ENCODE assay signal across 1 cellular context in the genomic region with DNA sequence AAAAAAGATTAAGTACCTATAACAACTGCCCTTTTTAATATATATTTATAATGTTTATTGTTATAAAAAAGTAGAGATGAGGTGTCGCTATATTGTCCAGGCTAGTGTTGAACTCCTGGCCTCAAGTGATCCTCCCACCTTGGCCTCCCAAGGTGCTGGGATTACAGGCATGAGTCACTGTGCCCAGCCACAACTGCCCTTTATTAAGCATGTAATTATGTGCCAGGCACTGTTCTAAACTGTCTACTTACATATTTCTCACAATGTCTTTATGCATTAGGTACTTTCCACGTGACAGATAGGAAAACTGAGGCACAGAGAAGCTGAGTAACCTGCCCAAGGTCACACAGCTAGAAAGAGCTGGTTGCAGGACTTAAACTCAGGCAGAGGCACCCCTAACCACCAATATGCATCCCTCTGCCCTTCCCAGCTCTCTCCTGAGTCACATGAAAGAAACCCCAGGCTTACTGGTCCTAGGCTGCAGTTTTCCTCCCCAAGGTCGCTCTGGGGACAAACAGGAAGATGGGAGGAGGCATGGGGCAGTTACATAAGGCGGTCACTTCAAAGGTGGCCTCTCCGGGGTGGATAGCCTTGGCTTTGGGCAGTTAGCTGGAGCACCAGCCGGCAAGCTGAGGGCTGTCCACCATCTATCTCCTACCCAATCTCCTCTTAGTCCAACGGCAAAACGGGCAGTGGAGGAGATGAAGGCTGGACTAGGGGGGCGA.
TF ChIP-seq lines count a peak whose summit lies in the region.

No MANE protein-coding gene starts in this region.

TF ChIP-seq in HepG2, 621 proteins besides CTCF, POLR2A, EP300 and RAD21 (continued from another document and continues in another):
- TF ChIP-seq SCMH1 (CRISPR knock-in tag; IDR thresholded peaks at IDR 0.05; ENCODE audit: borderline replicate concordance) (no peak), DBP (CRISPR knock-in tag; IDR thresholded peaks at IDR 0.05; ENCODE audit: not compliant biosample characterization) (no peak), PATZ1 (CRISPR knock-in tag; IDR thresholded peaks at IDR 0.05) (peak; percentile 93), RBM22 (optimal IDR thresholded peaks at IDR 0.05; ENCODE audit: low read length) (no peak), PAX8 (CRISPR knock-in tag; IDR thresholded peaks at IDR 0.05; ENCODE audit: borderline replicate concordance) (no peak), MAF1 (CRISPR knock-in tag; IDR thresholded peaks at IDR 0.05; ENCODE audit: borderline replicate concordance) (no peak), NRL (CRISPR knock-in tag; IDR thresholded peaks at IDR 0.05; ENCODE audit: borderline replicate concordance) (no peak), ZNF784 (CRISPR knock-in tag; IDR thresholded peaks at IDR 0.05; ENCODE audit: borderline replicate concordance) (no peak), SOX13 (IDR thresholded peaks at IDR 0.05) (no peak), SOX13 (CRISPR knock-in tag; conservative IDR thresholded peaks at IDR 0.05 in 1 of 2, IDR thresholded peaks at IDR 0.05 in 1 of 2) (peak in 1 of 2 experiments; percentile 90; a peak in 2 of 4 replicates), NFKBIZ (CRISPR knock-in tag; IDR thresholded peaks at IDR 0.05) (peak; percentile 51; the same call in 1 of the 2 replicates), ZNF552 (CRISPR knock-in tag; IDR thresholded peaks at IDR 0.05; ENCODE audit: borderline replicate concordance) (no peak), NR2F6 (IDR thresholded peaks at IDR 0.05) (peak; percentile 82), NR2F6 (CRISPR knock-in tag; IDR thresholded peaks at IDR 0.05) (peak; percentile 95), TOE1 (CRISPR knock-in tag; IDR thresholded peaks at IDR 0.05) (no peak), IKZF1 (IDR thresholded peaks at IDR 0.05) (no peak), ZNF564 (CRISPR knock-in tag; IDR thresholded peaks at IDR 0.05) (no peak), ATF7-NPFF (CRISPR knock-in tag; IDR thresholded peaks at IDR 0.05; ENCODE audit: low read depth) (peak; percentile 62; the same call in 1 of the 2 replicates), ZKSCAN8 (CRISPR knock-in tag; IDR thresholded peaks at IDR 0.05; ENCODE audit: borderline replicate concordance) (peak; percentile 75; the same call in 1 of the 2 replicates), ISL2 (CRISPR knock-in tag; IDR thresholded peaks at IDR 0.05) (peak; percentile 80), YEATS4 (CRISPR knock-in tag; IDR thresholded peaks at IDR 0.05; ENCODE audit: borderline replicate concordance) (peak; percentile 30; the same call in 1 of the 2 replicates), NFIB (CRISPR knock-in tag; IDR thresholded peaks at IDR 0.05; ENCODE audit: borderline replicate concordance) (no peak), ZNF460 (CRISPR knock-in tag; IDR thresholded peaks at IDR 0.05; ENCODE audit: borderline replicate concordance) (no peak; the same call in 1 of the 2 replicates), ZNF441 (CRISPR knock-in tag; IDR thresholded peaks at IDR 0.05; ENCODE audit: borderline replicate concordance) (peak; percentile 85; the same call in 1 of the 2 replicates), ZBTB21 (CRISPR knock-in tag; IDR thresholded peaks at IDR 0.05) (no peak), HDAC2 (CRISPR knock-in tag; IDR thresholded peaks at IDR 0.05) (peak; percentile 96), ARHGAP35 (CRISPR knock-in tag; IDR thresholded peaks at IDR 0.05; ENCODE audit: borderline replicate concordance) (no peak), JDP2 (CRISPR knock-in tag; IDR thresholded peaks at IDR 0.05; ENCODE audit: borderline replicate concordance) (no peak), ZNF331 (CRISPR knock-in tag; IDR thresholded peaks at IDR 0.05) (peak; percentile 93), MYPOP (CRISPR knock-in tag; IDR thresholded peaks at IDR 0.05) (no peak), RBM39 (IDR thresholded peaks at IDR 0.05; ENCODE audit: low read depth, low read length, poor library complexity, severe bottlenecking) (no peak), ZNF296 (CRISPR knock-in tag; conservative IDR thresholded peaks at IDR 0.05) (no peak), FOXA1 (IDR thresholded peaks at IDR 0.05) (no peak), FOXA1 (CRISPR knock-in tag; IDR thresholded peaks at IDR 0.05) (peak; percentile 34; the same call in 1 of the 2 replicates), CC2D1A (CRISPR knock-in tag; IDR thresholded peaks at IDR 0.05) (no peak), ERF (CRISPR knock-in tag; IDR thresholded peaks at IDR 0.05) (peak; percentile 90), TP53 (CRISPR knock-in tag; conservative IDR thresholded peaks at IDR 0.05) (no peak; the same call in 1 of the 2 replicates), XRCC5 (optimal IDR thresholded peaks at IDR 0.05; ENCODE audit: low read length) (peak; percentile 54), SMC3 (IDR thresholded peaks at IDR 0.05; ENCODE audit: low read length) (peak; percentile 26; the same call in 1 of the 2 replicates), ZNF879 (CRISPR knock-in tag; IDR thresholded peaks at IDR 0.05) (no peak)
- TF ChIP-seq, protein P1, sequence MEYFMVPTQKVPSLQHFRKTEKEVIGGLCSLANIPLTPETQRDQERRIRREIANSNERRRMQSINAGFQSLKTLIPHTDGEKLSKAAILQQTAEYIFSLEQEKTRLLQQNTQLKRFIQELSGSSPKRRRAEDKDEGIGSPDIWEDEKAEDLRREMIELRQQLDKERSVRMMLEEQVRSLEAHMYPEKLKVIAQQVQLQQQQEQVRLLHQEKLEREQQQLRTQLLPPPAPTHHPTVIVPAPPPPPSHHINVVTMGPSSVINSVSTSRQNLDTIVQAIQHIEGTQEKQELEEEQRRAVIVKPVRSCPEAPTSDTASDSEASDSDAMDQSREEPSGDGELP (IDR thresholded peaks at IDR 0.05; ENCODE audit: borderline replicate concordance, low read depth) = peak; percentile 57; the same call in 1 of the 2 replicates
- TF ChIP-seq, protein P2, sequence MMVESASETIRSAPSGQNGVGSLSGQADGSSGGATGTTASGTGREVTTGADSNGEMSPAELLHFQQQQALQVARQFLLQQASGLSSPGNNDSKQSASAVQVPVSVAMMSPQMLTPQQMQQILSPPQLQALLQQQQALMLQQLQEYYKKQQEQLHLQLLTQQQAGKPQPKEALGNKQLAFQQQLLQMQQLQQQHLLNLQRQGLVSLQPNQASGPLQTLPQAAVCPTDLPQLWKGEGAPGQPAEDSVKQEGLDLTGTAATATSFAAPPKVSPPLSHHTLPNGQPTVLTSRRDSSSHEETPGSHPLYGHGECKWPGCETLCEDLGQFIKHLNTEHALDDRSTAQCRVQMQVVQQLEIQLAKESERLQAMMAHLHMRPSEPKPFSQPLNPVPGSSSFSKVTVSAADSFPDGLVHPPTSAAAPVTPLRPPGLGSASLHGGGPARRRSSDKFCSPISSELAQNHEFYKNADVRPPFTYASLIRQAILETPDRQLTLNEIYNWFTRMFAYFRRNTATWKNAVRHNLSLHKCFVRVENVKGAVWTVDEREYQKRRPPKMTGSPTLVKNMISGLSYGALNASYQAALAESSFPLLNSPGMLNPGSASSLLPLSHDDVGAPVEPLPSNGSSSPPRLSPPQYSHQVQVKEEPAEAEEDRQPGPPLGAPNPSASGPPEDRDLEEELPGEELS (CRISPR knock-in tag; IDR thresholded peaks at IDR 0.05) = peak; percentile 92
- TF ChIP-seq, protein P3, sequence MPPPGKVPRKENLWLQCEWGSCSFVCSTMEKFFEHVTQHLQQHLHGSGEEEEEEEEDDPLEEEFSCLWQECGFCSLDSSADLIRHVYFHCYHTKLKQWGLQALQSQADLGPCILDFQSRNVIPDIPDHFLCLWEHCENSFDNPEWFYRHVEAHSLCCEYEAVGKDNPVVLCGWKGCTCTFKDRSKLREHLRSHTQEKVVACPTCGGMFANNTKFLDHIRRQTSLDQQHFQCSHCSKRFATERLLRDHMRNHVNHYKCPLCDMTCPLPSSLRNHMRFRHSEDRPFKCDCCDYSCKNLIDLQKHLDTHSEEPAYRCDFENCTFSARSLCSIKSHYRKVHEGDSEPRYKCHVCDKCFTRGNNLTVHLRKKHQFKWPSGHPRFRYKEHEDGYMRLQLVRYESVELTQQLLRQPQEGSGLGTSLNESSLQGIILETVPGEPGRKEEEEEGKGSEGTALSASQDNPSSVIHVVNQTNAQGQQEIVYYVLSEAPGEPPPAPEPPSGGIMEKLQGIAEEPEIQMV (CRISPR knock-in tag; IDR thresholded peaks at IDR 0.05; ENCODE audit: low read depth) = no peak
- TF ChIP-seq, protein P4, sequence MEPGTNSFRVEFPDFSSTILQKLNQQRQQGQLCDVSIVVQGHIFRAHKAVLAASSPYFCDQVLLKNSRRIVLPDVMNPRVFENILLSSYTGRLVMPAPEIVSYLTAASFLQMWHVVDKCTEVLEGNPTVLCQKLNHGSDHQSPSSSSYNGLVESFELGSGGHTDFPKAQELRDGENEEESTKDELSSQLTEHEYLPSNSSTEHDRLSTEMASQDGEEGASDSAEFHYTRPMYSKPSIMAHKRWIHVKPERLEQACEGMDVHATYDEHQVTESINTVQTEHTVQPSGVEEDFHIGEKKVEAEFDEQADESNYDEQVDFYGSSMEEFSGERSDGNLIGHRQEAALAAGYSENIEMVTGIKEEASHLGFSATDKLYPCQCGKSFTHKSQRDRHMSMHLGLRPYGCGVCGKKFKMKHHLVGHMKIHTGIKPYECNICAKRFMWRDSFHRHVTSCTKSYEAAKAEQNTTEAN (CRISPR knock-in tag; conservative IDR thresholded peaks at IDR 0.05) = no peak
- TF ChIP-seq, protein P5, sequence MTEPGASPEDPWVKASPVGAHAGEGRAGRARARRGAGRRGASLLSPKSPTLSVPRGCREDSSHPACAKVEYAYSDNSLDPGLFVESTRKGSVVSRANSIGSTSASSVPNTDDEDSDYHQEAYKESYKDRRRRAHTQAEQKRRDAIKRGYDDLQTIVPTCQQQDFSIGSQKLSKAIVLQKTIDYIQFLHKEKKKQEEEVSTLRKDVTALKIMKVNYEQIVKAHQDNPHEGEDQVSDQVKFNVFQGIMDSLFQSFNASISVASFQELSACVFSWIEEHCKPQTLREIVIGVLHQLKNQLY (CRISPR knock-in tag; IDR thresholded peaks at IDR 0.05) = peak; percentile 85
- TF ChIP-seq, protein P6, sequence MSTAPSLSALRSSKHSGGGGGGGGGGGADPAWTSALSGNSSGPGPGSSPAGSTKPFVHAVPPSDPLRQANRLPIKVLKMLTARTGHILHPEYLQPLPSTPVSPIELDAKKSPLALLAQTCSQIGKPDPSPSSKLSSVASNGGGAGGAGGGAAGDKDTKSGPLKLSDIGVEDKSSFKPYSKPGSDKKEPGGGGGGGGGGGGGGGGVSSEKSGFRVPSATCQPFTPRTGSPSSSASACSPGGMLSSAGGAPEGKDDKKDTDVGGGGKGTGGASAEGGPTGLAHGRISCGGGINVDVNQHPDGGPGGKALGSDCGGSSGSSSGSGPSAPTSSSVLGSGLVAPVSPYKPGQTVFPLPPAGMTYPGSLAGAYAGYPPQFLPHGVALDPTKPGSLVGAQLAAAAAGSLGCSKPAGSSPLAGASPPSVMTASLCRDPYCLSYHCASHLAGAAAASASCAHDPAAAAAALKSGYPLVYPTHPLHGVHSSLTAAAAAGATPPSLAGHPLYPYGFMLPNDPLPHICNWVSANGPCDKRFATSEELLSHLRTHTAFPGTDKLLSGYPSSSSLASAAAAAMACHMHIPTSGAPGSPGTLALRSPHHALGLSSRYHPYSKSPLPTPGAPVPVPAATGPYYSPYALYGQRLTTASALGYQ (CRISPR knock-in tag; IDR thresholded peaks at IDR 0.05) = peak; percentile 72; the same call in 1 of the 2 replicates
- TF ChIP-seq, protein P7, sequence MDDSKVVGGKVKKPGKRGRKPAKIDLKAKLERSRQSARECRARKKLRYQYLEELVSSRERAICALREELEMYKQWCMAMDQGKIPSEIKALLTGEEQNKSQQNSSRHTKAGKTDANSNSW (CRISPR knock-in tag; IDR thresholded peaks at IDR 0.05; ENCODE audit: borderline replicate concordance) = no peak
- TF ChIP-seq, protein P8, sequence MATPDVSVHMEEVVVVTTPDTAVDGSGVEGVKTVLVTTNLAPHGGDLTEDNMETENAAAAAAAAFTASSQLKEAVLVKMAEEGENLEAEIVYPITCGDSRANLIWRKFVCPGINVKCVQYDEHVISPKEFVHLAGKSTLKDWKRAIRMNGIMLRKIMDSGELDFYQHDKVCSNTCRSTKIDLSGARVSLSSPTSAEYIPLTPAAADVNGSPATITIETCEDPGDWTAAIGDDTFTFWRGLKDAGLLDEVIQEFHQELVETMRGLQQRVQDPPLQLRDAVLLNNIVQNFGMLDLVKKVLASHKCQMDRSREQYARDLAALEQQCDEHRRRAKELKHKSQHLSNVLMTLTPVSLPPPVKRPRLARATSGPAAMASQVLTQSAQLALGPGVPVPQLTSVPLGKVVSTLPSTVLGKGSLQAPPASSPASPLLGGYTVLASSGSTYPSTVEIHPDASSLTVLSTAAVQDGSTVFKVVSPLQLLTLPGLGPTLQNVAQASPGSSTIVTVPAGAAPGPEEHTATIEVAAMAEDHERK (CRISPR knock-in tag; IDR thresholded peaks at IDR 0.05; ENCODE audit: low read depth) = no peak
